Comparison of ENCODE assay signal across 8 cellular contexts in the genomic region with DNA sequence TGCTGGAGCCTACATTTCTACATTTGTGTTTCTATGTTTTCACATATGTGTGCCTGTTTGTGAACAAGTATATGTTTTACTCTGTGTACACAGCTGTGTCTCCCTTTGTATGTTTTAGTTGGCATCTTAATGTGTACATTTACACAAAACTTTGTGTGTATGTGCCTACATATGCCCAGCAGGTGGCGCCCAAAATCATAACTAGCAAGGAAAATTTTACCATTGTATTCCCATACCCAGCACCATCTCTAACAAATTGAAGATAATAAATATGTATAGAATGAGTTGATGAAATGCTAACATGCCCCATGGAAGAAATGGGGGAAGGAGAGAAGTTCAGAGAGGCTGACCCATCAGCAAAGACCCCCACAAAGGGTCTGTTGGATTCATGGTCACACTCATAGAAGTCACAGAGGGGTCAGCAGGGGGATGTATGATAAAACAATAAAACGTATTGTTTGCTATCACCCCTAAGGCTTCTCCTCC. TPM values are rescaled to one million over a fixed set of nuclear protein-coding genes. Genes with fewer than 3 reads are reported as not detected.
DNase-seq lines count a peak whose midpoint lies in the region; ATAC-seq and TF ChIP-seq lines count a peak whose summit lies in the region.

No MANE protein-coding gene starts in this region.

- peak; percentile 61 for TF ChIP-seq CTCF in GM12864 (IDR thresholded peaks at IDR 0.05; ENCODE audit: low read depth, low read length, missing control alignments)
- TF ChIP-seq CTCF in prostate gland (IDR thresholded peaks at IDR 0.05): peak; percentile 75 to 98 (median 94)

- no peaks in the 10 kb centered on the region for H3K27me3 ChIP-seq in prostate gland (replicated peaks; ENCODE audit: insufficient read depth)

- H3K36me3 ChIP-seq in SK-N-MC (ENCODE audit: insufficient read depth, low read length) (no peaks in the 10 kb centered on the region), prostate gland (no peaks in the 10 kb centered on the region)

- intact Hi-C loops in prostate gland (cut with DNase I): loop anchor here (2.0 to 10.0 kb wide), 3 partner anchors 141 to 269 kb away; partner anchors contain the start of gene COX7A2L

- H3K4me1 ChIP-seq in prostate gland (replicated peaks): no peaks in the 10 kb centered on the region

- no peak overlapping the region for H3K9ac ChIP-seq in SK-N-MC (ENCODE audit: insufficient read length)

- no peak for ATAC-seq in GM19035 (IDR thresholded peaks at IDR 0.05; ENCODE audit: unreplicated experiment)

- no peak for DNase-seq in GM12864 (ENCODE audit: low read depth)
- DNase-seq in NAMALWA (ENCODE audit: low spot score): peak; percentile 78
- peak; percentile 80 for DNase-seq in SK-N-MC (ENCODE audit: low read depth, low spot score)
- DNase-seq in activated naive CD4-positive, alpha-beta T cell (lab: John Stamatoyannopoulos, UW): peak; percentile 22 to 76 (median 55)
- DNase-seq in glomerular visceral epithelial cell (ENCODE audit: extremely low spot score): peak; percentile 67
- DNase-seq in prostate gland (ENCODE audit: low spot score): peak; percentile 83
- no peak for DNase-seq in ecto neural progenitor cell (ENCODE audit: low spot score)

- WGBS in prostate gland: 45% methylated on average over 2 of the region's 2 CpGs

- H3K27ac ChIP-seq in SK-N-MC (no peak overlapping the region), prostate gland (no peak overlapping the region)

- H3K4me3 ChIP-seq in GM12864 (ENCODE audit: low read depth, low read length): no peak overlapping the region
- no peak overlapping the region for H3K4me3 ChIP-seq in SK-N-MC
- no peak overlapping the region for H3K4me3 ChIP-seq in prostate gland

- no peak for TF ChIP-seq POLR2A in prostate gland (IDR thresholded peaks at IDR 0.05)

- no peaks in the 10 kb centered on the region for H3K9me3 ChIP-seq in SK-N-MC (ENCODE audit: low read depth, low read length)
- H3K9me3 ChIP-seq in prostate gland: no peaks in the 10 kb centered on the region

RNA-seq across cellular contexts. Expression of gene PKDCC, which starts 48.1 kb away (rescaled TPM):
- 10 to 100 TPM; 11.1 to 61.4 TPM for total RNA-seq in prostate gland

Comparison
In these comparisons a context has a peak if more than half of its experiments do, and no peak if none do; other contexts are left out.
1. DNase-seq: peak in NAMALWA (single experiment), SK-N-MC (single experiment), activated naive CD4-positive, alpha-beta T cell (4 of 4), glomerular visceral epithelial cell (single experiment) and prostate gland (single experiment); none in GM12864 (single experiment) and ecto neural progenitor cell (single experiment).